ENCODE assay signal across 8 cellular contexts in the genomic region with DNA sequence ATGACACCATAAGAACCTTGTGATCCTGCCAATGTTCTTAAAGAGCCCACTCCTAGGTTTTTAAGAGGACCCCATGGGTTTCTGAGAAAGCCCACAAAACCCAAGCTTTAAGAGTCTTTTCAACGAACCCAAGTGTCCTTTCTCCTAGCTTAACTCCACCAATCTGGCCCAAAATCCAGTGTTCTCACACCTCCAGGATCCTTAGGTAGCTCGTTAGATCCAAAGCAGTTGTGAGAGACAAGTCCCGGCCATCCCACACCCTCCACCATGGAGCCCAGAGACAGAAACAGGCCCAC.
DNase-seq lines count a peak whose midpoint lies in the region; ATAC-seq and TF ChIP-seq lines count a peak whose summit lies in the region.

No MANE protein-coding gene starts in this region.

- peaks cover 54% of the 10 kb centered on the region for H3K4me1 Mint-ChIP-seq in central memory CD8-positive, alpha-beta T cell
- H3K4me1 Mint-ChIP-seq in nephron: peaks cover 10% of the 10 kb centered on the region

- H3K36me3 ChIP-seq in KOPT-K1 (ENCODE audit: insufficient read depth, low read length): peaks cover 65% of the 10 kb centered on the region

- no peaks in the 10 kb centered on the region for H3K27me3 Mint-ChIP-seq in central memory CD8-positive, alpha-beta T cell
- no peaks in the 10 kb centered on the region for H3K27me3 Mint-ChIP-seq in nephron (ENCODE audit: low read depth)

- H3K4me3 ChIP-seq in AG10803 (ENCODE audit: low read length): peak overlapping the region; percentile 85

- H3K36me3 Mint-ChIP-seq in central memory CD8-positive, alpha-beta T cell (ENCODE audit: insufficient read depth): peaks cover 54% of the 10 kb centered on the region
- H3K36me3 Mint-ChIP-seq in nephron (ENCODE audit: low read depth): peaks cover 14% of the 10 kb centered on the region

- no peaks in the 10 kb centered on the region for H3K9me3 Mint-ChIP-seq in central memory CD8-positive, alpha-beta T cell
- H3K9me3 Mint-ChIP-seq in nephron: no peaks in the 10 kb centered on the region

- peak overlapping the region; percentile 95 for H3K27ac Mint-ChIP-seq in central memory CD8-positive, alpha-beta T cell (ENCODE audit: low read depth)
- peak overlapping the region in 1 of 3 experiments; percentile 46 for H3K27ac Mint-ChIP-seq in nephron

- no peak for ATAC-seq in central memory CD8-positive, alpha-beta T cell (replicated peaks; ENCODE audit: extremely low read depth, poor library complexity, severe bottlenecking)
- ATAC-seq in GM21515 (IDR thresholded peaks at IDR 0.05; ENCODE audit: unreplicated experiment): no peak

- H3K4me3 Mint-ChIP-seq in central memory CD8-positive, alpha-beta T cell: peak overlapping the region; percentile 81
- H3K4me3 Mint-ChIP-seq in nephron: peak overlapping the region; percentile 89 to 97 (median 91)

- peak overlapping the region; percentile 86 for H3K27ac ChIP-seq in KOPT-K1 (ENCODE audit: low read depth, low read length, poor library complexity, severe bottlenecking)

- TF ChIP-seq CTCF in AG10803 (conservative IDR thresholded peaks at IDR 0.05; ENCODE audit: low read length) (no peak), nephron (IDR thresholded peaks at IDR 0.05; ENCODE audit: unreplicated experiment in 3 of 3) (no peak)

- DNase-seq in AG10803 (ENCODE audit: low read depth): no peak
- no peak for DNase-seq in central memory CD8-positive, alpha-beta T cell (ENCODE audit: low spot score in 2 of 2)
- no peak for DNase-seq in hypothalamus (lab: John Stamatoyannopoulos, UW)
- no peak for DNase-seq in NCI-H2029 treated with DMSO at 0.1 percent for 48 hours (lab: John Stamatoyannopoulos, UW)
- DNase-seq in NCI-H526 treated with DMSO at 0.1 percent for 48 hours (lab: John Stamatoyannopoulos, UW): no peak

- no peaks in the 10 kb centered on the region for H3K9me3 ChIP-seq in KOPT-K1 (ENCODE audit: insufficient read depth, low read length, poor library complexity, severe bottlenecking)
